In genomic region chrX:38060331-38060878, GRCh38 we compare ENCODE assay signal across 25 cellular contexts. TPM values are rescaled to one million over a fixed set of nuclear protein-coding genes. Genes with fewer than 3 reads are reported as not detected.
DNase-seq lines count a peak whose midpoint lies in the region; TF ChIP-seq lines count a peak whose summit lies in the region.
"Had no signal": no experiment of that assay in that cellular context is flagged by ENCODE, and none has a peak within 500 bp of the region (broad histone marks: within the 10 kb centered on the region; RNA-seq: fewer than 3 reads in every experiment).

No MANE protein-coding gene starts in this region.

- no peaks in the 10 kb centered on the region for H3K27me3 ChIP-seq in SJSA1 (replicated peaks)
- H3K27me3 ChIP-seq: BLaER1 treated with 17β-estradiol and CSF1 and Interleukin-3, amounts not matched to agents 10 nM and 100 nM had no signal

- no TSS peak for BruUV-seq in OCI-LY7 (replicated peaks; lab: Mats Ljungman, UMichigan)

- H3K36me3 ChIP-seq in SJSA1 = no peaks in the 10 kb centered on the region
- H3K36me3 ChIP-seq in OCI-LY7 (ENCODE audit: insufficient read depth, low read length) = no peaks in the 10 kb centered on the region
- H3K36me3 ChIP-seq: BLaER1 treated with 17β-estradiol and CSF1 and Interleukin-3, amounts not matched to agents 10 nM and 100 nM; upper lobe of left lung; WERI-Rb-1 had no signal

- H4K20me1 ChIP-seq in OCI-LY7 (ENCODE audit: insufficient read depth, low read length) = no peaks in the 10 kb centered on the region
- H4K20me1 ChIP-seq: BLaER1 treated with 17β-estradiol and CSF1 and Interleukin-3, amounts not matched to agents 10 nM and 100 nM had no signal

- H3K9me2 ChIP-seq in OCI-LY7 (ENCODE audit: insufficient read depth, low read length) = no peaks in the 10 kb centered on the region

- H3K4me1 ChIP-seq in SJSA1 (replicated peaks) (peaks cover 27% of the 10 kb centered on the region), OCI-LY7 (ENCODE audit: insufficient read depth, low read length, poor library complexity, severe bottlenecking) (no peaks in the 10 kb centered on the region)
- H3K4me1 ChIP-seq: psoas muscle, upper lobe of left lung had no signal

- H3K27ac ChIP-seq in SJSA1 (peak overlapping the region; percentile 57), OCI-LY7 (ENCODE audit: low read depth, low read length, poor library complexity, severe bottlenecking) (no peak overlapping the region)
- H3K27ac ChIP-seq: BLaER1 treated with 17β-estradiol and CSF1 and Interleukin-3, amounts not matched to agents 10 nM and 100 nM; KMS-11; psoas muscle; upper lobe of left lung; WERI-Rb-1 had no signal

- TF ChIP-seq CTCF in GM10266 (IDR thresholded peaks at IDR 0.05; ENCODE audit: control insufficient read depth, insufficient read depth, low read depth, missing control alignments) (no peak), OCI-LY7 (conservative IDR thresholded peaks at IDR 0.05; ENCODE audit: low read length) (no peak)

- intact Hi-C loops in OCI-LY7 (cut with micrococcal nuclease; ENCODE audit: unreplicated experiment) = no loop called here

- no peaks in the 10 kb centered on the region for H3K79me2 ChIP-seq in OCI-LY7 (ENCODE audit: insufficient read depth, low read depth, low read length)

- POLR2A ChIA-PET in HEK293T (lab: Yijun Ruan, JAX) (no interaction called here), OCI-LY7 (lab: Charles Lee) (interaction anchor here (1.6 kb wide), 1 partner anchor 10 kb away, joined by 4 read pairs; no protein-coding TSS in a partner anchor)

- no peaks in the 10 kb centered on the region for H3K9me3 ChIP-seq in SJSA1 (replicated peaks)
- no peaks in the 10 kb centered on the region for H3K9me3 ChIP-seq in OCI-LY7 (ENCODE audit: low read length)
- H3K9me3 ChIP-seq: BLaER1 treated with 17β-estradiol and CSF1 and Interleukin-3, amounts not matched to agents 10 nM and 100 nM; psoas muscle; upper lobe of left lung had no signal

- CTCF ChIA-PET in HEK293T (lab: Yijun Ruan, JAX) (no interaction called here), OCI-LY7 (lab: Charles Lee; ENCODE audit: unreplicated experiment) (no interaction called here)

- peak; percentile 51 for DNase-seq in A172 (ENCODE audit: low spot score)
- no peak for DNase-seq in HEK293T (ENCODE audit: extremely low spot score)
- DNase-seq in SJSA1 (ENCODE audit: low read depth in 1 of 2, low spot score in 2 of 2) = peak in 1 of 2 experiments; percentile 43
- peak; percentile 78 for DNase-seq in foreskin melanocyte
- no peak for DNase-seq in RKO (ENCODE audit: low spot score)
- no peak for DNase-seq in NCI-H1105 (lab: John Stamatoyannopoulos, UW)
- DNase-seq in GM10266 (ENCODE audit: extremely low spot score) = no peak
- DNase-seq in OCI-LY7 (ENCODE audit: low spot score) = no peak
- DNase-seq: ACHN; activated CD4-positive, alpha-beta T cell treated with anti-CD3 and anti-CD28 coated beads, Interleukin-2, amount 50 U/mL, for 1 hour; anterior cingulate cortex; central memory CD4-positive, alpha-beta T cell; dermis blood vessel endothelial cell; left cardiac atrium; NCI-H1694; NCI-H2171 treated with DMSO at 0.1 percent for 48 hours; NCI-H526; psoas muscle; RPMI8226; small intestine; stimulated activated CD4-positive, alpha-beta T cell treated with anti-CD3 and anti-CD28 coated beads, Interleukin-2, amount 100 ng/mL, for 24 hours; upper lobe of left lung; WERI-Rb-1 had no signal

- H3K4me3 ChIP-seq in SJSA1 (no peak overlapping the region), OCI-LY7 (ENCODE audit: low read depth, low read length, poor library complexity, severe bottlenecking) (no peak overlapping the region)
- H3K4me3 ChIP-seq: BLaER1 treated with 17β-estradiol and CSF1 and Interleukin-3, amounts not matched to agents 10 nM and 100 nM; psoas muscle; upper lobe of left lung had no signal

- H2AFZ ChIP-seq in OCI-LY7 (ENCODE audit: low read length) = no peak overlapping the region

- H3K4me2 ChIP-seq in OCI-LY7 (ENCODE audit: low read length) = no peak overlapping the region
- H3K4me2 ChIP-seq: BLaER1 treated with 17β-estradiol and CSF1 and Interleukin-3, amounts not matched to agents 10 nM and 100 nM; KMS-11 had no signal

TF ChIP-seq in HEK293T, 16 proteins besides CTCF, POLR2A, EP300 and RAD21:
- TF ChIP-seq BHLHE40 (IDR thresholded peaks at IDR 0.05; ENCODE audit: borderline replicate concordance) (no peak), ELF4 (IDR thresholded peaks at IDR 0.05) (no peak), LEF1 (IDR thresholded peaks at IDR 0.05; ENCODE audit: borderline replicate concordance) (no peak), FOXK2 (IDR thresholded peaks at IDR 0.05) (no peak), HDGF (IDR thresholded peaks at IDR 0.05; ENCODE audit: borderline replicate concordance) (no peak), NFRKB (IDR thresholded peaks at IDR 0.05) (no peak), CTBP1 (IDR thresholded peaks at IDR 0.05; ENCODE audit: borderline replicate concordance) (peak; percentile 79), SUZ12 (IDR thresholded peaks at IDR 0.05) (no peak), SP1 (IDR thresholded peaks at IDR 0.05) (no peak), FOXM1 (IDR thresholded peaks at IDR 0.05; ENCODE audit: borderline replicate concordance) (no peak), PKNOX1 (IDR thresholded peaks at IDR 0.05) (peak; percentile 56), ZNF384 (IDR thresholded peaks at IDR 0.05) (no peak), ARNT (IDR thresholded peaks at IDR 0.05) (peak; percentile 97), FOXA1 (IDR thresholded peaks at IDR 0.05) (no peak), L3MBTL2 (conservative IDR thresholded peaks at IDR 0.05) (no peak), TARDBP (IDR thresholded peaks at IDR 0.05) (no peak)
TF ChIP-seq in HEK293T: peak in this region for 3.

RNA-seq across cellular contexts. Expression of gene SYTL5, which starts 54.1 kb away (rescaled TPM):
- total RNA-seq in A172 (2014; rRNA removed; shearing (Covaris generic)) = 8.1 and 8.5 TPM in 2 replicates
- 0.22 and 0.26 TPM in 2 replicates for total RNA-seq in SJSA1 (2014; rRNA removed; shearing (Covaris generic))
- total RNA-seq in OCI-LY7 (2014; rRNA removed; shearing (Covaris generic)) = not detected in 2 replicates
- not detected in 2 replicates for total RNA-seq in OCI-LY7 (2022)
- total RNA-seq: psoas muscle had no signal

Comparison
In these comparisons a context has a peak if more than half of its experiments do, and no peak if none do; other contexts are left out.
1. DNase-seq: peak in A172 (single experiment) and foreskin melanocyte (single experiment); none in HEK293T (single experiment), RKO (single experiment), NCI-H1105 (single experiment), GM10266 (single experiment) and OCI-LY7 (single experiment).